In the genomic region with DNA sequence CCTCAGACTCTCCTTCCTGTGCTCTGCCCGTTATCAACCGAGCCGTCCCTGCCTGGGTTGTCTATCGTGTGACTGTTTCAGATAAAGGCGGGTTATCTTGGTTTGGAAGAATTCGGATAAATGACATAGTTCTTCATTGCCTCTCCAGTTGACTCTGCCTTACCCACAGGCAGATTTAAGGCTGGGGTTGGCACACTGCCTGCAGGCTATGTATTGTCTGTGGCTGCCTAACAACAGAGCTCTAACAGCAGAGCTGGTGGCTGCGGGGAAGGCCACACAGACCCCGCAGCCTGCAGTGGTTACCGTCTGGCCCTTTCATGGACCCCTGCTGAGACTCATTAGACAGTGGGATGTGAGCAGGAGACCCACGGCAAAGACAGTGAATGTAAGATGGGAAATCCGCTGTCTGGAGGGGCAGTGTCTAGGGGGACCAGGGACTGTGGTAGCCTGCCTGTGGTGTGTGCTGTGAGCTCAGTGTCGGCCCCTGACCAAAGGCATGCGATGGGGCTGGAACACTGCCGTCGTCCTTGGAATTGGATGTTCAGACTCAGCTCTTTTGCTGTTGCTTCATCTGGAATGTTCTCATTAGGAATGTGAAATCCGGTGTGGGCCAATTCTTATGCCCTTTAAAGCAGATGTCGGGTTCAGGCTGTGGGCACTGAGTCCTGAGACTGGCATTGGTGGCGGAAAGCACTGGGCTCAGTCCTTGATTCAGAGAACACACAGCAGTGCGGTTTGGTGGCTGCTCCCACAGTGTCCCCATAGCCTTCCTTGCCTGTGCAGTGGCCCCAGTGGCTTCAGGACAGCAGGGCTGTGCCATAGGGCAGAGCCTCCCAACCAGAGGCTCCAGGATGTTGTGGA, we compare ENCODE assay signal across 9 cellular contexts. TPM values are rescaled to one million over a fixed set of nuclear protein-coding genes. Genes with fewer than 3 reads are reported as not detected.
A peak's percentile ranks its signal among the peaks of the same experiment; 100 is the strongest.
DNase-seq lines count a peak whose midpoint lies in the region; ATAC-seq and TF ChIP-seq lines count a peak whose summit lies in the region.
"Had no signal": no experiment of that assay in that cellular context is flagged by ENCODE, and none has a peak within 500 bp of the region (broad histone marks: within the 10 kb centered on the region; RNA-seq: fewer than 3 reads in every experiment).

No MANE protein-coding gene starts in this region.

- peaks cover 0 to 4% (median 0%) of the 10 kb centered on the region in 3 donors for H3K9me3 ChIP-seq in gastroesophageal sphincter

- peaks cover 19 to 63% (median 33%) of the 10 kb centered on the region in 3 donors for H3K4me1 ChIP-seq in gastroesophageal sphincter

- no peak for TF ChIP-seq POLR2A in gastroesophageal sphincter (IDR thresholded peaks at IDR 0.05)

- H3K27me3 ChIP-seq in gastroesophageal sphincter = no peaks in the 10 kb centered on the region

- 41 to 49% methylated on average over 6 to 14 of the region's 19 CpGs for WGBS in gastroesophageal sphincter (ENCODE audit: low coverage in 1 of 2), 2 donors

- DNase-seq in DMS53 (lab: John Stamatoyannopoulos, UW) (peak; percentile 81), retina (peak; percentile 79), putamen (ENCODE audit: low spot score) (no peak), activated gamma-delta T cell (lab: John Stamatoyannopoulos, UW) (no peak)
- DNase-seq in activated T-cell treated with anti-CD3 and anti-CD28 coated beads, Interleukin-2, amount 50 U/mL, for 48 hours = no peak

- no peaks in the 10 kb centered on the region for H3K36me3 ChIP-seq in gastroesophageal sphincter

- H3K27ac ChIP-seq in gastroesophageal sphincter = peak overlapping the region; percentile 78 to 85 (median 81)

- ATAC-seq in SK-N-SH treated with all-trans-retinoic acid at 6 μM for 48 hours = peak; percentile 35
- ATAC-seq in gastroesophageal sphincter = peak; percentile 77
- no peak for ATAC-seq in activated CD4-positive, CD25-positive, alpha-beta regulatory T cell treated with anti-CD3 and anti-CD28 coated beads, Interleukin-2, amount 50 U/mL, for 24 hours
- ATAC-seq: stimulated activated effector memory CD8-positive, alpha-beta T cell treated with anti-CD3 and anti-CD28 coated beads, Interleukin-12 subunit alpha, Interleukin-12 subunit beta, amount 100 ng/mL, for 72 hours had no signal

- no peak overlapping the region for H3K4me3 ChIP-seq in gastroesophageal sphincter

- no peak for TF ChIP-seq EP300 in gastroesophageal sphincter (IDR thresholded peaks at IDR 0.05)

- no peak for TF ChIP-seq CTCF in gastroesophageal sphincter (IDR thresholded peaks at IDR 0.05)

TF ChIP-seq in SK-N-SH treated with all-trans-retinoic acid at 6 μM for 48 hours, 23 proteins besides CTCF, POLR2A, EP300 and RAD21:
- TF ChIP-seq ZNF70 (CRISPR knock-in tag; IDR thresholded peaks at IDR 0.05) (no peak), OSR1 (CRISPR knock-in tag; IDR thresholded peaks at IDR 0.05) (no peak), ZFP3 (CRISPR knock-in tag; IDR thresholded peaks at IDR 0.05) (peak; percentile 24; the same call in 1 of the 2 replicates), ZC3H10 (CRISPR knock-in tag; IDR thresholded peaks at IDR 0.05) (no peak), TOX (CRISPR knock-in tag; IDR thresholded peaks at IDR 0.05; ENCODE audit: borderline replicate concordance) (no peak), ZNF565 (CRISPR knock-in tag; conservative IDR thresholded peaks at IDR 0.05; ENCODE audit: low read depth) (no peak), ISL1 (CRISPR knock-in tag; IDR thresholded peaks at IDR 0.05) (no peak)
- TF ChIP-seq, protein P1, sequence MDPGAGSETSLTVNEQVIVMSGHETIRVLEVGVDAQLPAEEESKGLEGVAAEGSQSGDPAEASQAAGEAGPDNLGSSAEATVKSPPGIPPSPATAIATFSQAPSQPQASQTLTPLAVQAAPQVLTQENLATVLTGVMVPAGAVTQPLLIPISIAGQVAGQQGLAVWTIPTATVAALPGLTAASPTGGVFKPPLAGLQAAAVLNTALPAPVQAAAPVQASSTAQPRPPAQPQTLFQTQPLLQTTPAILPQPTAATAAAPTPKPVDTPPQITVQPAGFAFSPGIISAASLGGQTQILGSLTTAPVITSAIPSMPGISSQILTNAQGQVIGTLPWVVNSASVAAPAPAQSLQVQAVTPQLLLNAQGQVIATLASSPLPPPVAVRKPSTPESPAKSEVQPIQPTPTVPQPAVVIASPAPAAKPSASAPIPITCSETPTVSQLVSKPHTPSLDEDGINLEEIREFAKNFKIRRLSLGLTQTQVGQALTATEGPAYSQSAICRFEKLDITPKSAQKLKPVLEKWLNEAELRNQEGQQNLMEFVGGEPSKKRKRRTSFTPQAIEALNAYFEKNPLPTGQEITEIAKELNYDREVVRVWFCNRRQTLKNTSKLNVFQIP (CRISPR knock-in tag; IDR thresholded peaks at IDR 0.05; ENCODE audit: borderline replicate concordance, low read depth) = no peak

RNA-seq across cellular contexts. Expression of a gene that starts 44.5 kb away (rescaled TPM):
- total RNA-seq in gastroesophageal sphincter = 10 to 100 TPM; 10.1 to 15.8 (median 13.2) TPM

Comparison
In these comparisons a context has a peak if more than half of its experiments do, and no peak if none do; other contexts are left out.
1. DNase-seq: peak in DMS53 (single experiment) and retina (single experiment); none in putamen (single experiment), activated T-cell treated with anti-CD3 and anti-CD28 coated beads, Interleukin-2, amount 50 U/mL, for 48 hours (0 of 2) and activated gamma-delta T cell (single experiment).
2. ATAC-seq: peak in SK-N-SH treated with all-trans-retinoic acid at 6 μM for 48 hours (single experiment) and gastroesophageal sphincter (single experiment); none in activated CD4-positive, CD25-positive, alpha-beta regulatory T cell treated with anti-CD3 and anti-CD28 coated beads, Interleukin-2, amount 50 U/mL, for 24 hours (0 of 2).